Comparison of ENCODE assay signal across 1 cellular context in genomic region chr7:94160719-94161435, GRCh38.
TF ChIP-seq lines count a peak whose summit lies in the region.

No MANE protein-coding gene starts in this region.

TF ChIP-seq in GM12878, 131 proteins besides CTCF, POLR2A, EP300 and RAD21 (continued from another document and continues in another):
- TF ChIP-seq BACH1 (IDR thresholded peaks at IDR 0.05; ENCODE audit: borderline replicate concordance) = peak; percentile 91; the same call in 1 of the 2 replicates
- TF ChIP-seq ELK1 (IDR thresholded peaks at IDR 0.05; ENCODE audit: low read depth, low read length) = no peak
- TF ChIP-seq CBX3 (IDR thresholded peaks at IDR 0.05; ENCODE audit: borderline replicate concordance, low read depth) = no peak
- TF ChIP-seq SIX5 (IDR thresholded peaks at IDR 0.05; ENCODE audit: low read depth, low read length, severe bottlenecking) = no peak
- TF ChIP-seq FOXM1 (IDR thresholded peaks at IDR 0.05; ENCODE audit: low read depth, low read length) = peak; percentile 80; the same call in 1 of the 2 replicates
- TF ChIP-seq RUNX3 (IDR thresholded peaks at IDR 0.05; ENCODE audit: low read length) = peak; percentile 97
- TF ChIP-seq ATF3 (IDR thresholded peaks at IDR 0.05; ENCODE audit: borderline replicate concordance, extremely low read depth, low read depth, low read length) = no peak
- TF ChIP-seq POLR2AphosphoS2 (IDR thresholded peaks at IDR 0.05; ENCODE audit: low read depth, low read length) = no peak
- TF ChIP-seq SREBF2 (IDR thresholded peaks at IDR 0.05; ENCODE audit: low read length) = no peak
- no peak; the same call in 1 of the 2 replicates for TF ChIP-seq LARP7 (IDR thresholded peaks at IDR 0.05)
- no peak for TF ChIP-seq GATAD2B (conservative IDR thresholded peaks at IDR 0.05; ENCODE audit: low read depth)
- TF ChIP-seq ZNF24 (IDR thresholded peaks at IDR 0.05) = peak; percentile 82
- peak; percentile 78; the same call in 1 of the 2 replicates for TF ChIP-seq PKNOX1 (IDR thresholded peaks at IDR 0.05)
- no peak for TF ChIP-seq SMC3 (IDR thresholded peaks at IDR 0.05; ENCODE audit: borderline replicate concordance, low read length)
- peak; percentile 81 for TF ChIP-seq MEF2B (IDR thresholded peaks at IDR 0.05; ENCODE audit: partially characterized antibody, poor library complexity, severe bottlenecking)
- TF ChIP-seq CREM (IDR thresholded peaks at IDR 0.05; ENCODE audit: low read depth) = peak; percentile 81
- no peak for TF ChIP-seq SREBF1 (IDR thresholded peaks at IDR 0.05; ENCODE audit: low read length)
- TF ChIP-seq TBL1XR1 (IDR thresholded peaks at IDR 0.05; ENCODE audit: low read depth, low read length) = peak; percentile 90
- peak; percentile 38; the same call in 1 of the 2 replicates for TF ChIP-seq GABPA (IDR thresholded peaks at IDR 0.05; ENCODE audit: low read depth)
- TF ChIP-seq BCL11A (IDR thresholded peaks at IDR 0.05; ENCODE audit: low read depth, low read length) = peak; percentile 79; the same call in 1 of the 2 replicates
- no peak for TF ChIP-seq REST (IDR thresholded peaks at IDR 0.05; ENCODE audit: low read depth, low read length)
- TF ChIP-seq HDGF (IDR thresholded peaks at IDR 0.05) = 0 out of 2 replicates have a peak, but pooled peaks have one; percentile 4
- no peak for TF ChIP-seq SMAD5 (IDR thresholded peaks at IDR 0.05; ENCODE audit: low read depth)
- peak; percentile 25 for TF ChIP-seq ZNF217 (IDR thresholded peaks at IDR 0.05)
- TF ChIP-seq MLLT1 (IDR thresholded peaks at IDR 0.05) = peak; percentile 96
- peak; percentile 71; the same call in 1 of the 2 replicates for TF ChIP-seq ZBED1 (IDR thresholded peaks at IDR 0.05; ENCODE audit: borderline replicate concordance)
- no peak for TF ChIP-seq NRF1 (conservative IDR thresholded peaks at IDR 0.05; ENCODE audit: low read depth, low read length)
- no peak for TF ChIP-seq KAT2A (conservative IDR thresholded peaks at IDR 0.05; ENCODE audit: control insufficient read depth, low read depth, low read length)
- peak; percentile 60 for TF ChIP-seq SMAD1 (IDR thresholded peaks at IDR 0.05; ENCODE audit: low read depth, partially characterized antibody)
- TF ChIP-seq RB1 (IDR thresholded peaks at IDR 0.05; ENCODE audit: borderline replicate concordance) = no peak
- 0 out of 2 replicates have a peak, but pooled peaks have one; percentile 58 for TF ChIP-seq ASH2L (IDR thresholded peaks at IDR 0.05; ENCODE audit: borderline replicate concordance, low read depth)
- peak; percentile 97 to 99 for TF ChIP-seq IKZF2 (IDR thresholded peaks at IDR 0.05)
- no peak for TF ChIP-seq IRF3 (IDR thresholded peaks at IDR 0.05)
- peak; percentile 94 for TF ChIP-seq NR2F1 (conservative IDR thresholded peaks at IDR 0.05)
- 0 out of 2 replicates have a peak, but pooled peaks have one; percentile 8 for TF ChIP-seq NR2C1 (IDR thresholded peaks at IDR 0.05)
- peak; percentile 97 for TF ChIP-seq DPF2 (IDR thresholded peaks at IDR 0.05)
- TF ChIP-seq CUX1 (IDR thresholded peaks at IDR 0.05; ENCODE audit: insufficient replicate concordance, low read depth, low read length) = peak; percentile 93
- TF ChIP-seq SIN3A (IDR thresholded peaks at IDR 0.05; ENCODE audit: low read depth, low read length) = no peak
- TF ChIP-seq E2F8 (IDR thresholded peaks at IDR 0.05; ENCODE audit: low read depth, partially characterized antibody) = peak; percentile 37
- TF ChIP-seq NFIC (IDR thresholded peaks at IDR 0.05; ENCODE audit: low read depth, low read length) = peak; percentile 92
- TF ChIP-seq NBN (IDR thresholded peaks at IDR 0.05) = peak; percentile 98
- no peak for TF ChIP-seq NR2C2 (IDR thresholded peaks at IDR 0.05; ENCODE audit: borderline replicate concordance, control insufficient read depth, insufficient read length, low read depth)
- TF ChIP-seq SP1 (IDR thresholded peaks at IDR 0.05; ENCODE audit: low read depth, low read length) = peak; percentile 45
